13 cellular contexts compared by ENCODE assay signal in genomic region chr13:53601181-53601580, GRCh38.
DNase-seq lines count a peak whose midpoint lies in the region; ATAC-seq and TF ChIP-seq lines count a peak whose summit lies in the region.
"Had no signal": no experiment of that assay in that cellular context is flagged by ENCODE, and none has a peak within 500 bp of the region (broad histone marks: within the 10 kb centered on the region; RNA-seq: fewer than 3 reads in every experiment).

No MANE protein-coding gene starts in this region.

- H4K20me1 ChIP-seq in BLaER1 treated with 17β-estradiol and CSF1 and Interleukin-3, amounts not matched to agents 10 nM and 100 nM: no peaks in the 10 kb centered on the region
- no peaks in the 10 kb centered on the region for H4K20me1 ChIP-seq in smooth muscle cell (ENCODE audit: low read depth)

- CTCF ChIA-PET in GM10248 (lab: Yijun Ruan, JAX): interaction anchor here (1.1 kb wide), 1 partner anchor 26 kb away, joined by 6 read pairs; no protein-coding TSS in a partner anchor

- ATAC-seq in HG03139 (IDR thresholded peaks at IDR 0.05; ENCODE audit: unreplicated experiment): no peak
- ATAC-seq: GM23338 had no signal

- DNase-seq in cerebellum (ENCODE audit: low spot score) (peak; percentile 1), smooth muscle cell (lab: John Stamatoyannopoulos, UW; ENCODE audit: unreplicated experiment) (no peak), GM10248 (ENCODE audit: extremely low spot score) (no peak)
- no peak for DNase-seq in activated CD4-positive, alpha-beta T cell treated with anti-CD3 and anti-CD28 coated beads, Interleukin-2, amount 50 U/mL, for 48 hours
- DNase-seq: Caco-2; CD4-positive, alpha-beta T cell; HCEC 1CT; IMR-90 had no signal

- H3K36me3 ChIP-seq in BLaER1 treated with 17β-estradiol and CSF1 and Interleukin-3, amounts not matched to agents 10 nM and 100 nM: no peaks in the 10 kb centered on the region
- H3K36me3 ChIP-seq in neuron (ENCODE audit: insufficient read depth, low read length): no peaks in the 10 kb centered on the region
- no peaks in the 10 kb centered on the region for H3K36me3 ChIP-seq in smooth muscle cell (ENCODE audit: low read depth)

- no peak overlapping the region for H3K27ac ChIP-seq in BLaER1 treated with 17β-estradiol and CSF1 and Interleukin-3, amounts not matched to agents 10 nM and 100 nM
- H3K27ac ChIP-seq in smooth muscle cell (ENCODE audit: low read depth): peak overlapping the region; percentile 69
- H3K27ac ChIP-seq: C4-2B had no signal

- H2AFZ ChIP-seq in neuron (ENCODE audit: low read depth, low read length) (peak overlapping the region; percentile 10), smooth muscle cell (ENCODE audit: low read depth) (no peak overlapping the region)
- H2AFZ ChIP-seq: GM23338 had no signal

- no peak overlapping the region for H3K9ac ChIP-seq in BLaER1 treated with 17β-estradiol and CSF1 and Interleukin-3, amounts not matched to agents 10 nM and 100 nM
- no peak overlapping the region for H3K9ac ChIP-seq in smooth muscle cell (ENCODE audit: low read depth)

- no peaks in the 10 kb centered on the region for H3F3A ChIP-seq in smooth muscle cell (ENCODE audit: low read depth)

- H3K27me3 ChIP-seq in BLaER1 treated with 17β-estradiol and CSF1 and Interleukin-3, amounts not matched to agents 10 nM and 100 nM: no peaks in the 10 kb centered on the region
- H3K27me3 ChIP-seq in neuron (ENCODE audit: insufficient read depth, low read length): no peaks in the 10 kb centered on the region
- H3K27me3 ChIP-seq in smooth muscle cell (ENCODE audit: low read depth): no peaks in the 10 kb centered on the region

- POLR2A ChIA-PET in GM10248 (lab: Yijun Ruan, JAX): no interaction called here

- no peak for TF ChIP-seq CTCF in smooth muscle cell (IDR thresholded peaks at IDR 0.05; ENCODE audit: borderline replicate concordance, insufficient read depth, poor library complexity, severe bottlenecking)
- TF ChIP-seq CTCF in GM10248 (IDR thresholded peaks at IDR 0.05; ENCODE audit: control extremely low read depth, extremely low read depth, low read depth, missing control alignments): no peak

- H3K4me2 ChIP-seq in BLaER1 treated with 17β-estradiol and CSF1 and Interleukin-3, amounts not matched to agents 10 nM and 100 nM: peak overlapping the region in 6 of 11 experiments; percentile 0 to 37 (median 12); a peak in 6 of 22 replicates
- peak overlapping the region; percentile 36 for H3K4me2 ChIP-seq in smooth muscle cell
- H3K4me2 ChIP-seq: GM23338 had no signal

- 42% methylated on average over 4 of the region's 4 CpGs for whole genome bisulfite sequencing in smooth muscle cell (ENCODE audit: low lambda C conversion rate)

- no peaks in the 10 kb centered on the region for H3K79me2 ChIP-seq in smooth muscle cell (ENCODE audit: low read depth)

- no peaks in the 10 kb centered on the region for H3K9me3 ChIP-seq in BLaER1 treated with 17β-estradiol and CSF1 and Interleukin-3, amounts not matched to agents 10 nM and 100 nM (replicated peaks in 1 of 11)
- H3K9me3 ChIP-seq in neuron (ENCODE audit: low read length) (no peaks in the 10 kb centered on the region), smooth muscle cell (replicated peaks; ENCODE audit: low read depth) (no peaks in the 10 kb centered on the region)
- H3K9me3 ChIP-seq: Caco-2 had no signal

- peaks cover 0 to 9% (median 2%) of the 10 kb centered on the region in 10 experiments; a peak in 6 of 20 replicates for H3K4me1 ChIP-seq in BLaER1 treated with 17β-estradiol and CSF1 and Interleukin-3, amounts not matched to agents 10 nM and 100 nM
- H3K4me1 ChIP-seq in neuron (ENCODE audit: insufficient read depth, low read length) (peaks cover 3% of the 10 kb centered on the region), smooth muscle cell (ENCODE audit: low read depth) (no peaks in the 10 kb centered on the region)
- H3K4me1 ChIP-seq: Caco-2 had no signal

- no peak overlapping the region for H3K4me3 ChIP-seq in BLaER1 treated with 17β-estradiol and CSF1 and Interleukin-3, amounts not matched to agents 10 nM and 100 nM
- H3K4me3 ChIP-seq in neuron (ENCODE audit: low read length): no peak overlapping the region
- H3K4me3 ChIP-seq in smooth muscle cell: no peak overlapping the region
- H3K4me3 ChIP-seq: GM23338 had no signal
